In genomic region chr7:111561659-111561908, GRCh38 we compare ENCODE assay signal across 8 cellular contexts. TPM values are rescaled to one million over a fixed set of nuclear protein-coding genes. Genes with fewer than 3 reads are reported as not detected.
DNase-seq lines count a peak whose midpoint lies in the region; ATAC-seq and TF ChIP-seq lines count a peak whose summit lies in the region.

No MANE protein-coding gene starts in this region.

- H3K9ac ChIP-seq in BLaER1 treated with 17β-estradiol and CSF1 and Interleukin-3, amounts not matched to agents 10 nM and 100 nM: peak overlapping the region; percentile 81 to 96 (median 91)

- H3K4me2 ChIP-seq in BLaER1 treated with 17β-estradiol and CSF1 and Interleukin-3, amounts not matched to agents 10 nM and 100 nM: peak overlapping the region; percentile 79 to 97 (median 92)

- peaks cover 8 to 12% of the 10 kb centered on the region in 2 donors for H3K36me3 Mint-ChIP-seq in naive B cell

- H3K4me3 Mint-ChIP-seq in naive B cell: peak overlapping the region; percentile 85 to 95 (median 90)

- no peak for TF ChIP-seq CTCF in cardiac fibroblast (IDR thresholded peaks at IDR 0.05; ENCODE audit: low read depth, low read length)

- H3K27me3 Mint-ChIP-seq in naive B cell: peaks cover 0 to 7% (median 7%) of the 10 kb centered on the region in 3 donors

- no peak for ATAC-seq in naive B cell (ENCODE audit: low read depth in 2 of 2)

- no peaks in the 10 kb centered on the region for H4K20me1 ChIP-seq in BLaER1 treated with 17β-estradiol and CSF1 and Interleukin-3, amounts not matched to agents 10 nM and 100 nM

- DNase-seq in KG1 (lab: John Stamatoyannopoulos, UW) (peak; percentile 50), cardiac fibroblast (ENCODE audit: low read depth in 2 of 2) (no peak), naive B cell (peak; percentile 3), DMS79 (lab: John Stamatoyannopoulos, UW) (no peak), inferior parietal cortex (ENCODE audit: extremely low spot score) (no peak), COLO829 (ENCODE audit: low spot score) (no peak), RPMI8226 (no peak)

- peak overlapping the region; percentile 67 to 97 (median 95) for H3K27ac Mint-ChIP-seq in naive B cell

- H3K9me3 Mint-ChIP-seq in naive B cell: no peaks in the 10 kb centered on the region

- peak overlapping the region; percentile 77 to 94 (median 91) for H3K27ac ChIP-seq in BLaER1 treated with 17β-estradiol and CSF1 and Interleukin-3, amounts not matched to agents 10 nM and 100 nM

- H3K4me3 ChIP-seq in BLaER1 treated with 17β-estradiol and CSF1 and Interleukin-3, amounts not matched to agents 10 nM and 100 nM: peak overlapping the region; percentile 66 to 83 (median 73)
- peak overlapping the region; percentile 58 to 68 for H3K4me3 ChIP-seq in cardiac fibroblast (replicated peaks in 1 of 2; ENCODE audit: low read depth in 2 of 2, low read length in 2 of 2)

- peaks cover 0 to 19% (median 7%) of the 10 kb centered on the region in 11 experiments; a peak in 6 of 22 replicates for H3K9me3 ChIP-seq in BLaER1 treated with 17β-estradiol and CSF1 and Interleukin-3, amounts not matched to agents 10 nM and 100 nM (replicated peaks in 1 of 11)

- H3K27me3 ChIP-seq in BLaER1 treated with 17β-estradiol and CSF1 and Interleukin-3, amounts not matched to agents 10 nM and 100 nM: no peaks in the 10 kb centered on the region

- peaks cover 14 to 38% (median 23%) of the 10 kb centered on the region in 10 experiments for H3K4me1 ChIP-seq in BLaER1 treated with 17β-estradiol and CSF1 and Interleukin-3, amounts not matched to agents 10 nM and 100 nM

- peaks cover 18 to 39% (median 30%) of the 10 kb centered on the region in 3 donors for H3K4me1 Mint-ChIP-seq in naive B cell

- peaks cover 0 to 25% (median 20%) of the 10 kb centered on the region in 11 experiments; a peak in 16 of 22 replicates for H3K36me3 ChIP-seq in BLaER1 treated with 17β-estradiol and CSF1 and Interleukin-3, amounts not matched to agents 10 nM and 100 nM

RNA-seq across cellular contexts. Expression of gene IMMP2L, which starts 0.7 kb away (rescaled TPM):
- polyA plus RNA-seq in naive B cell (ENCODE audit: low read depth in 6 of 6): 10 to 100 TPM; 14.9 to 34.0 (median 25.9) TPM

Comparison
In these comparisons a context has a peak if more than half of its experiments do, and no peak if none do; other contexts are left out.
1. DNase-seq: peak in KG1 (single experiment) and naive B cell (single experiment); none in cardiac fibroblast (0 of 2), DMS79 (single experiment), inferior parietal cortex (single experiment), COLO829 (single experiment) and RPMI8226 (single experiment).